Comparison of ENCODE assay signal across 12 cellular contexts in genomic region chr2:37456479-37456878, GRCh38.
A peak's percentile ranks its signal among the peaks of the same experiment; 100 is the strongest.
DNase-seq lines count a peak whose midpoint lies in the region; ATAC-seq, FAIRE-seq and TF ChIP-seq lines count a peak whose summit lies in the region.
"Had no signal": no experiment of that assay in that cellular context is flagged by ENCODE, and none has a peak within 500 bp of the region (broad histone marks: within the 10 kb centered on the region; RNA-seq: fewer than 3 reads in every experiment).

No MANE protein-coding gene starts in this region.

- no peak overlapping the region for H3K27ac Mint-ChIP-seq in CD14-positive monocyte
- H3K27ac Mint-ChIP-seq: stimulated activated naive B cell treated with anti-CD40 and anti-IgM and Interleukin-4, amounts not matched to agents 10 μg/mL and 1 μg/mL and 100 μg/mL, for 72 hours had no signal

- ATAC-seq in stimulated activated naive CD8-positive, alpha-beta T cell treated with anti-CD3 and anti-CD28 coated beads, Interleukin-15, Interleukin-2, amounts not matched to agents 100 U/mL and 50 U/mL, for 24 hours: peak; percentile 28
- ATAC-seq in GM21515 (IDR thresholded peaks at IDR 0.05; ENCODE audit: unreplicated experiment): no peak
- ATAC-seq: stimulated activated naive B cell treated with anti-CD40 and anti-IgM and Interleukin-4, amounts not matched to agents 10 μg/mL and 1 μg/mL and 100 μg/mL, for 72 hours had no signal

- H3K9me3 Mint-ChIP-seq in CD14-positive monocyte: peaks cover 0 to 1% (median 0%) of the 10 kb centered on the region in 7 donors

- H3K4me2 ChIP-seq in hepatocyte: no peak overlapping the region

- peaks cover 11% of the 10 kb centered on the region for H3K4me1 Mint-ChIP-seq in CD14-positive monocyte

- DNase-seq in activated gamma-delta T cell treated with Interleukin-2 at 50 U/mL for 16 hours (peak; percentile 45), activated gamma-delta T cell (lab: John Stamatoyannopoulos, UW) (no peak), T-helper 22 cell (ENCODE audit: low read depth) (peak; percentile 1), bronchial epithelial cell (ENCODE audit: low read depth) (peak; percentile 52), CD14-positive monocyte (ENCODE audit: low spot score) (no peak), hepatocyte (ENCODE audit: low spot score) (no peak)
- DNase-seq in stimulated activated naive CD8-positive, alpha-beta T cell treated with anti-CD3 and anti-CD28 coated beads, Interleukin-15, Interleukin-2, amounts not matched to agents 100 U/mL and 50 U/mL, for 24 hours: no peak
- DNase-seq: BE2C; islet precursor cell; NCI-H748 treated with DMSO at 0.1 percent for 48 hours; stimulated activated naive B cell treated with anti-CD40 and anti-IgM and Interleukin-4, amounts not matched to agents 10 μg/mL and 1 μg/mL and 100 μg/mL, for 72 hours had no signal

- H3K4me3 Mint-ChIP-seq in CD14-positive monocyte: no peak overlapping the region
- H3K4me3 Mint-ChIP-seq: stimulated activated naive B cell treated with anti-CD40 and anti-IgM and Interleukin-4, amounts not matched to agents 10 μg/mL and 1 μg/mL and 100 μg/mL, for 72 hours had no signal

- no peaks in the 10 kb centered on the region for H3K36me3 Mint-ChIP-seq in CD14-positive monocyte
- H3K36me3 Mint-ChIP-seq: stimulated activated naive B cell treated with anti-CD40 and anti-IgM and Interleukin-4, amounts not matched to agents 10 μg/mL and 1 μg/mL and 100 μg/mL, for 72 hours had no signal

- no peaks in the 10 kb centered on the region for H3K79me2 ChIP-seq in hepatocyte

- H3K9me3 ChIP-seq in hepatocyte (ENCODE audit: low read depth): no peaks in the 10 kb centered on the region
- H3K9me3 ChIP-seq: BE2C had no signal

- H3K4me3 ChIP-seq in bronchial epithelial cell (ENCODE audit: low read depth, low read length) (no peak overlapping the region), hepatocyte (no peak overlapping the region)

- H4K20me1 ChIP-seq in hepatocyte (ENCODE audit: insufficient read depth, poor library complexity, severe bottlenecking): no peaks in the 10 kb centered on the region

- H3K27me3 ChIP-seq in bronchial epithelial cell (ENCODE audit: control insufficient read depth, insufficient read depth, low read length): no peaks in the 10 kb centered on the region
- H3K27me3 ChIP-seq in hepatocyte: no peaks in the 10 kb centered on the region
- H3K27me3 ChIP-seq: BE2C had no signal

- H3K36me3 ChIP-seq in bronchial epithelial cell (ENCODE audit: control insufficient read depth, insufficient read depth, low read length) (no peaks in the 10 kb centered on the region), hepatocyte (replicated peaks; ENCODE audit: insufficient read depth, low read depth) (no peaks in the 10 kb centered on the region)
- H3K36me3 ChIP-seq: BE2C had no signal

- H3K27me3 Mint-ChIP-seq in CD14-positive monocyte (ENCODE audit: low read depth in 3 of 3): peaks cover 0 to 4% (median 0%) of the 10 kb centered on the region in 3 donors
- H3K27me3 Mint-ChIP-seq: stimulated activated naive B cell treated with anti-CD40 and anti-IgM and Interleukin-4, amounts not matched to agents 10 μg/mL and 1 μg/mL and 100 μg/mL, for 72 hours had no signal

- no peak for FAIRE-seq in bronchial epithelial cell (lab: Jason Lieb, UNC)

- no peak overlapping the region for H2AFZ ChIP-seq in hepatocyte

- H3K27ac ChIP-seq in hepatocyte: no peak overlapping the region

- no peaks in the 10 kb centered on the region for H3K9me2 ChIP-seq in hepatocyte (replicated peaks; ENCODE audit: insufficient read depth)

- 83% methylated on average over 1 of the region's 1 CpG for WGBS in hepatocyte (ENCODE audit: low lambda C conversion rate, missing lambda C conversion rate)

- intact Hi-C loops in CD14-positive monocyte (cut with micrococcal nuclease): no loop called here

- TF ChIP-seq CTCF in bronchial epithelial cell (IDR thresholded peaks at IDR 0.05; ENCODE audit: insufficient read depth, low read length, severe bottlenecking): no peak
- TF ChIP-seq CTCF in CD14-positive monocyte (IDR thresholded peaks at IDR 0.05): no peak
- no peak for TF ChIP-seq CTCF in hepatocyte (IDR thresholded peaks at IDR 0.05; ENCODE audit: poor library complexity)

- peaks cover 19% of the 10 kb centered on the region for H3K4me1 ChIP-seq in hepatocyte (ENCODE audit: insufficient read depth)

Comparison
In these comparisons a context has a peak if more than half of its experiments do, and no peak if none do; other contexts are left out.
1. DNase-seq: peak in activated gamma-delta T cell treated with Interleukin-2 at 50 U/mL for 16 hours (single experiment), T-helper 22 cell (single experiment) and bronchial epithelial cell (single experiment); none in activated gamma-delta T cell (single experiment), stimulated activated naive CD8-positive, alpha-beta T cell treated with anti-CD3 and anti-CD28 coated beads, Interleukin-15, Interleukin-2, amounts not matched to agents 100 U/mL and 50 U/mL, for 24 hours (single experiment), CD14-positive monocyte (single experiment) and hepatocyte (single experiment).